8 cellular contexts compared by ENCODE assay signal in genomic region chr3:49471856-49472495, GRCh38. TPM values are rescaled to one million over a fixed set of nuclear protein-coding genes. Genes with fewer than 3 reads are reported as not detected.
DNase-seq lines count a peak whose midpoint lies in the region; ATAC-seq and TF ChIP-seq lines count a peak whose summit lies in the region.

No MANE protein-coding gene starts in this region.

- WGBS in body of pancreas, 2 donors: 43 to 47% methylated on average over 6 of the region's 6 CpGs

- H3K27ac ChIP-seq in body of pancreas (peak overlapping the region in 3 of 4 donors; percentile 84 to 99 (median 93)), lower lobe of right lung (peak overlapping the region; percentile 95)

- H3K27me3 ChIP-seq in body of pancreas: no peaks in the 10 kb centered on the region
- H3K27me3 ChIP-seq in lower lobe of right lung (ENCODE audit: low read depth): no peaks in the 10 kb centered on the region

- H3K9me3 ChIP-seq in body of pancreas (no peaks in the 10 kb centered on the region), lower lobe of right lung (no peaks in the 10 kb centered on the region)

- CTCF ChIA-PET in activated naive CD4-positive, alpha-beta T cell treated with anti-CD3 and anti-CD28 coated beads for 36 hours (lab: Charles Lee): no interaction called here

- H3K27ac Mint-ChIP-seq in activated naive CD4-positive, alpha-beta T cell treated with anti-CD3 and anti-CD28 coated beads for 36 hours: peak overlapping the region; percentile 77
- peak overlapping the region; percentile 98 for H3K27ac Mint-ChIP-seq in type B pancreatic cell

- TF ChIP-seq CTCF in body of pancreas (IDR thresholded peaks at IDR 0.05): no peak
- no peak for TF ChIP-seq CTCF in lower lobe of right lung (IDR thresholded peaks at IDR 0.05)
- TF ChIP-seq CTCF in type B pancreatic cell (conservative IDR thresholded peaks at IDR 0.05): no peak

- no peak overlapping the region for H3K4me3 ChIP-seq in body of pancreas
- no peak overlapping the region for H3K4me3 ChIP-seq in lower lobe of right lung

- no peaks in the 10 kb centered on the region for H3K9me3 Mint-ChIP-seq in activated naive CD4-positive, alpha-beta T cell treated with anti-CD3 and anti-CD28 coated beads for 36 hours
- H3K9me3 Mint-ChIP-seq in type B pancreatic cell: no peaks in the 10 kb centered on the region

- peaks cover 6% of the 10 kb centered on the region for H3K36me3 Mint-ChIP-seq in activated naive CD4-positive, alpha-beta T cell treated with anti-CD3 and anti-CD28 coated beads for 36 hours (ENCODE audit: low read depth)
- peaks cover 8% of the 10 kb centered on the region for H3K36me3 Mint-ChIP-seq in type B pancreatic cell

- H3K36me3 ChIP-seq in body of pancreas (replicated peaks in 1 of 2; ENCODE audit: insufficient read depth in 1 of 2, low read depth in 2 of 2) (no peaks in the 10 kb centered on the region), lower lobe of right lung (peaks cover 4% of the 10 kb centered on the region)

- H3K27me3 Mint-ChIP-seq in activated naive CD4-positive, alpha-beta T cell treated with anti-CD3 and anti-CD28 coated beads for 36 hours (ENCODE audit: low read depth): no peaks in the 10 kb centered on the region
- no peaks in the 10 kb centered on the region for H3K27me3 Mint-ChIP-seq in type B pancreatic cell

- H3K4me3 Mint-ChIP-seq in activated naive CD4-positive, alpha-beta T cell treated with anti-CD3 and anti-CD28 coated beads for 36 hours: peak overlapping the region; percentile 83
- H3K4me3 Mint-ChIP-seq in type B pancreatic cell: peak overlapping the region; percentile 97

- DNase-seq in activated naive CD4-positive, alpha-beta T cell treated with anti-CD3 and anti-CD28 coated beads for 36 hours: no peak
- DNase-seq in activated naive CD4-positive, alpha-beta T cell treated with anti-CD3 and anti-CD28 coated beads, Interleukin-2, amount 50 U/mL, for 16 hours: no peak
- DNase-seq in body of pancreas (no peak), lower lobe of right lung (no peak), type B pancreatic cell (ENCODE audit: extremely low spot score, unreplicated experiment) (no peak), HCEC 1CT (no peak)

- H3K4me1 Mint-ChIP-seq in activated naive CD4-positive, alpha-beta T cell treated with anti-CD3 and anti-CD28 coated beads for 36 hours (ENCODE audit: low read depth): peaks cover 24% of the 10 kb centered on the region
- H3K4me1 Mint-ChIP-seq in type B pancreatic cell (ENCODE audit: unreplicated experiment): peaks cover 13% of the 10 kb centered on the region

- ATAC-seq in body of pancreas: no peak
- no peak for ATAC-seq in lower lobe of right lung
- no peak for ATAC-seq in HG02678 (IDR thresholded peaks at IDR 0.05; ENCODE audit: unreplicated experiment)
- no peak for ATAC-seq in HG02852 (IDR thresholded peaks at IDR 0.05; ENCODE audit: unreplicated experiment)

- H3K4me1 ChIP-seq in body of pancreas: peaks cover 59% of the 10 kb centered on the region
- peaks cover 43% of the 10 kb centered on the region for H3K4me1 ChIP-seq in lower lobe of right lung

- no peak for TF ChIP-seq POLR2A in body of pancreas (IDR thresholded peaks at IDR 0.05)

- intact Hi-C loops in activated naive CD4-positive, alpha-beta T cell treated with anti-CD3 and anti-CD28 coated beads for 36 hours (cut with micrococcal nuclease): loop anchor here (2.0 kb wide), 1 partner anchor 915 kb away; the partner anchor contains the start of gene PFKFB4
- intact Hi-C loops in body of pancreas (cut with DNase I): no loop called here
- intact Hi-C loops in lower lobe of right lung (cut with DNase I): no loop called here

RNA-seq across cellular contexts. Expression of gene DAG1, which starts 1.9 kb away (rescaled TPM):
- 1 to 10 TPM; 6.9 to 8.2 TPM for total RNA-seq in activated naive CD4-positive, alpha-beta T cell treated with anti-CD3 and anti-CD28 coated beads for 36 hours
- total RNA-seq in body of pancreas (10 to 100 TPM; 46.8 to 57.9 TPM), lower lobe of right lung (71.5 TPM), type B pancreatic cell (ENCODE audit: low replicate concordance) (84.3 and 126 TPM in 2 replicates)

RNA-seq across cellular contexts. Expression of gene NICN1, which starts 42.9 kb away (rescaled TPM):
- 10 to 100 TPM in 1 of 2 experiments, 1 to 10 TPM in 1; 9.1 to 10.1 TPM for total RNA-seq in activated naive CD4-positive, alpha-beta T cell treated with anti-CD3 and anti-CD28 coated beads for 36 hours
- 1 to 10 TPM; 1.6 to 5.4 TPM for total RNA-seq in body of pancreas
- 22.1 TPM for total RNA-seq in lower lobe of right lung
- total RNA-seq in type B pancreatic cell (ENCODE audit: low replicate concordance): 16.2 and 27.1 TPM in 2 replicates

RNA-seq across cellular contexts. Expression of gene AMT, which starts 49.7 kb away (rescaled TPM):
- total RNA-seq in activated naive CD4-positive, alpha-beta T cell treated with anti-CD3 and anti-CD28 coated beads for 36 hours: 1 to 10 TPM; 2.5 to 2.7 TPM
- total RNA-seq in body of pancreas (10 to 100 TPM; 10.9 to 27.7 TPM), lower lobe of right lung (8.4 TPM), type B pancreatic cell (ENCODE audit: low replicate concordance) (12.5 and 21.6 TPM in 2 replicates)

RNA-seq across cellular contexts. Expression of gene TCTA, which starts 59.8 kb away (rescaled TPM):
- 1 to 10 TPM; 9.4 to 9.5 TPM for total RNA-seq in activated naive CD4-positive, alpha-beta T cell treated with anti-CD3 and anti-CD28 coated beads for 36 hours
- total RNA-seq in body of pancreas (10 to 100 TPM; 14.0 to 59.0 TPM), lower lobe of right lung (38.8 TPM), type B pancreatic cell (ENCODE audit: low replicate concordance) (25.0 and 31.4 TPM in 2 replicates)
